ENCODE assay signal across 8 cellular contexts in the genomic region with DNA sequence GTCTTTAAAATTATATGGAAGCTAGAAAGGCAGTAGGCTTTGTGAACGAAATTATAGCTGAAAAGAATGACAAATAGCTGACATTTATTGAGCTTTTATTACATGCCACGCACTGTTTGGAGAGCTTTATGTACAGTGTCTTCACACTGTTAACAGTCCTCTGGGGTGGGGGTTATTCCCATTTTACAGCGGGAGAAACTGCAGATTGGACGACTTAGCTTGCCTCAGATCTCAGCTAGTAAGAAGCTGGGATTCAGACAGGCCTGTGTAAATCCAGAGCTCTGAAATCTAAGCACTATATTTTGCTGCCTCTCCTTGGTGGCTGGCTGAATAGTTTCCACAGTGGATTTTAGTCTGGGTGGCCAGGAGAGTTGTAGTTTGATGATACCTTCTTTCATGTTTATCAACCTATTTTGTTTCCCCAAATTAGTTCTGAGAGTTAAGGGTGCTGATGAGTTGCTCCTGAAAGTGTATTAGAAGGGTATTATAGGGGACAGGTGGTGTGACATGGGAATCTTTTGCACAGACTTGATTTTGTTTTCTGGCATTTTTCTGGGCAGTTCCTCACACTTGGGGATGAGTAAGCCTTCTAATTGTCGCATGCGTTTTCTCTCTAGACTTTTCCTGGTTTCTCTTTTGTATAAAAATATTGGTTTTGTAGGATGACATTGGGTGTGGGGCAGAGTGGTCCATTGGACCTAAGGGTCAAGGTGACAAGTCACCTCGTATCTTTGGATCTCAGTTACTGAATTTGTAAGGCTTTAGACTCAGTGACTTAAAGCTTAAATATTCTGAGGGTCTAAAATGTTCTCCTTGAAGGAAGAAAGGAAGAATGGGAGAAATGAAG. TPM values are rescaled to one million over a fixed set of nuclear protein-coding genes. Genes with fewer than 3 reads are reported as not detected.
A peak's percentile ranks its signal among the peaks of the same experiment; 100 is the strongest.
DNase-seq lines count a peak whose midpoint lies in the region; ATAC-seq lines count a peak whose summit lies in the region.

No MANE protein-coding gene starts in this region.

- no peaks in the 10 kb centered on the region for H3K9me3 ChIP-seq in CD8-positive, alpha-beta memory T cell (ENCODE audit: low read length)
- H3K9me3 ChIP-seq in HUES48 (ENCODE audit: control insufficient read depth, insufficient read depth, low read length), result no peaks in the 10 kb centered on the region

- H3K4me3 ChIP-seq in CD8-positive, alpha-beta memory T cell (ENCODE audit: low read length), result peak overlapping the region; percentile 86
- H3K4me3 ChIP-seq in HUES48 (ENCODE audit: low read depth, low read length), result peak overlapping the region; percentile 83
- H3K4me3 ChIP-seq in iPS-11a (ENCODE audit: low read depth, low read length), result peak overlapping the region; percentile 86
- H3K4me3 ChIP-seq in skin epidermis, result peak overlapping the region; percentile 79 to 98 (median 93)

- H3K27me3 Mint-ChIP-seq in CD8-positive, alpha-beta memory T cell, result no peaks in the 10 kb centered on the region
- no peaks in the 10 kb centered on the region for H3K27me3 Mint-ChIP-seq in activated naive CD8-positive, alpha-beta T cell

- peaks cover 10 to 15% (median 12%) of the 10 kb centered on the region in 3 donors for H3K4me1 Mint-ChIP-seq in CD8-positive, alpha-beta memory T cell
- peaks cover 12% of the 10 kb centered on the region for H3K4me1 Mint-ChIP-seq in activated naive CD8-positive, alpha-beta T cell (ENCODE audit: low read depth)

- H3K27me3 ChIP-seq in CD8-positive, alpha-beta memory T cell (ENCODE audit: insufficient read depth, low read length, poor library complexity, severe bottlenecking), result no peaks in the 10 kb centered on the region
- no peaks in the 10 kb centered on the region for H3K27me3 ChIP-seq in HUES48 (ENCODE audit: control insufficient read depth, insufficient read depth, low read length)

- H3K36me3 ChIP-seq in CD8-positive, alpha-beta memory T cell (ENCODE audit: insufficient read depth, low read length), result no peaks in the 10 kb centered on the region
- no peaks in the 10 kb centered on the region for H3K36me3 ChIP-seq in HUES48 (ENCODE audit: control insufficient read depth, insufficient read depth, low read length)

- H3K27ac ChIP-seq in CD8-positive, alpha-beta memory T cell (ENCODE audit: low read depth, low read length), result peak overlapping the region; percentile 78
- no peak overlapping the region for H3K27ac ChIP-seq in HUES48 (ENCODE audit: low read depth, low read length)
- peak overlapping the region in 14 of 21 experiments; percentile 84 to 98 (median 94) for H3K27ac ChIP-seq in skin epidermis

- POLR2A ChIA-PET in CD8-positive, alpha-beta memory T cell (lab: Charles Lee), result interaction anchor here (0.7 to 1.4 kb wide), 2 partner anchors 172 to 1095 kb away, joined by 3 to 4 read pairs; a partner anchor contains a TSS

- ATAC-seq in GM18517 (IDR thresholded peaks at IDR 0.05; ENCODE audit: unreplicated experiment), result no peak

- H3K27ac Mint-ChIP-seq in CD8-positive, alpha-beta memory T cell, result peak overlapping the region in 5 of 8 donors; percentile 44 to 99 (median 96)
- peak overlapping the region; percentile 86 for H3K27ac Mint-ChIP-seq in activated naive CD8-positive, alpha-beta T cell

- peak in 1 of 5 donors; percentile 2 for DNase-seq in CD8-positive, alpha-beta memory T cell
- DNase-seq in stimulated activated naive CD4-positive, alpha-beta T cell treated with Interleukin-2 at 50 U/mL for 16 hours (lab: John Stamatoyannopoulos, UW), result no peak
- DNase-seq in NCI-H1436 (lab: John Stamatoyannopoulos, UW), result no peak

- no peaks in the 10 kb centered on the region for H3K9me3 Mint-ChIP-seq in CD8-positive, alpha-beta memory T cell
- no peaks in the 10 kb centered on the region for H3K9me3 Mint-ChIP-seq in activated naive CD8-positive, alpha-beta T cell (ENCODE audit: low read depth)

- H3K9ac ChIP-seq in HUES48 (ENCODE audit: low read depth, low read length), result no peak overlapping the region

- H3K4me3 Mint-ChIP-seq in CD8-positive, alpha-beta memory T cell, result no peak overlapping the region
- H3K4me3 Mint-ChIP-seq in activated naive CD8-positive, alpha-beta T cell, result no peak overlapping the region

- peaks cover 31% of the 10 kb centered on the region for H3K4me1 ChIP-seq in CD8-positive, alpha-beta memory T cell (ENCODE audit: insufficient read depth, low read length)
- peaks cover 56% of the 10 kb centered on the region for H3K4me1 ChIP-seq in HUES48 (ENCODE audit: control insufficient read depth, insufficient read depth, low read length)

- peaks cover 0 to 4% (median 0%) of the 10 kb centered on the region in 3 donors for H3K36me3 Mint-ChIP-seq in CD8-positive, alpha-beta memory T cell
- no peaks in the 10 kb centered on the region for H3K36me3 Mint-ChIP-seq in activated naive CD8-positive, alpha-beta T cell

- CTCF ChIA-PET in CD8-positive, alpha-beta memory T cell (lab: Charles Lee), result interaction anchor here (1.4 kb wide), 1 partner anchor 28 kb away, joined by 3 read pairs; no protein-coding TSS in a partner anchor

RNA-seq across cellular contexts. Expression of a gene that starts 1.5 kb away (rescaled TPM):
- total RNA-seq in CD8-positive, alpha-beta memory T cell, result 10 to 100 TPM; 38.6 to 41.4 TPM
- polyA plus RNA-seq in CD8-positive, alpha-beta memory T cell, result 27.7 TPM
